In genomic region chr9:68711281-68711680, GRCh38 we compare ENCODE assay signal across 23 cellular contexts. TPM values are rescaled to one million over a fixed set of nuclear protein-coding genes. Genes with fewer than 3 reads are reported as not detected.
"Had no signal": no experiment of that assay in that cellular context is flagged by ENCODE, and none has a peak within 500 bp of the region (broad histone marks: within the 10 kb centered on the region; RNA-seq: fewer than 3 reads in every experiment).

No MANE protein-coding gene starts in this region.

- H3K9me3 ChIP-seq: breast epithelium, psoas muscle, right atrium auricular region, upper lobe of left lung had no signal

- H3K4me1 ChIP-seq: foreskin keratinocyte, psoas muscle had no signal

- H3K4me3 ChIP-seq: breast epithelium, hepatocyte, psoas muscle, right atrium auricular region, upper lobe of left lung had no signal

- H3K36me3 ChIP-seq: breast epithelium, right atrium auricular region, upper lobe of left lung had no signal

- DNase-seq: activated CD4-positive, alpha-beta memory T cell treated with anti-CD3 and anti-CD28 coated beads for 36 hours; activated CD4-positive, alpha-beta T cell treated with anti-CD3 and anti-CD28 coated beads for 48 hours; activated effector memory CD4-positive, alpha-beta T cell treated with Interleukin-2 at 50 U/mL for 16 hours; activated naive CD4-positive, alpha-beta T cell treated with anti-CD3 and anti-CD28 coated beads for 36 hours; activated naive CD8-positive, alpha-beta T cell treated with anti-CD3 and anti-CD28 coated beads, Interleukin-2, amount 10 ng/mL, durations not matched to agents 7 days and 5 days; activated T-cell treated with anti-CD3 and anti-CD28 coated beads, Interleukin-2, amount 50 U/mL, for 72 hours; amniotic stem cell; effector memory CD4-positive, alpha-beta T cell; foreskin keratinocyte; glutamatergic neuron; immature natural killer cell; left ventricle myocardium superior; midbrain; psoas muscle; stimulated activated CD4-positive, alpha-beta T cell treated with anti-CD3 and anti-CD28 coated beads, Interleukin-4, amount 100 ng/mL, for 4 hours; stimulated activated naive CD8-positive, alpha-beta T cell treated with anti-CD3 and anti-CD28 coated beads, Interleukin-15, Interleukin-2, amounts not matched to agents 100 U/mL and 50 U/mL, for 24 hours; upper lobe of left lung had no signal

- H3K27ac ChIP-seq: breast epithelium, foreskin keratinocyte, hepatocyte, psoas muscle, upper lobe of left lung had no signal

- ATAC-seq: activated T-cell treated with anti-CD3 and anti-CD28 coated beads, Interleukin-2, amount 50 U/mL, for 72 hours; foreskin keratinocyte; left ventricle myocardium superior; natural killer cell treated with Interleukin-12 subunit alpha and Interleukin-12 subunit beta and Interleukin-15 and Interleukin-18, amount 100 ng/mL, for 72 hours; psoas muscle; stimulated activated naive CD8-positive, alpha-beta T cell treated with anti-CD3 and anti-CD28 coated beads, Interleukin-15, Interleukin-2, amounts not matched to agents 100 U/mL and 50 U/mL, for 24 hours had no signal

- H3K27me3 ChIP-seq: right atrium auricular region, upper lobe of left lung had no signal

- FAIRE-seq: colon had no signal

RNA-seq across cellular contexts. Expression of gene PIP5K1B, which starts 6.2 kb away (rescaled TPM):
- total RNA-seq: osteocyte had no signal
- polyA plus RNA-seq: foreskin keratinocyte, immature natural killer cell had no signal
